ENCODE assay signal across 19 cellular contexts in the genomic region with DNA sequence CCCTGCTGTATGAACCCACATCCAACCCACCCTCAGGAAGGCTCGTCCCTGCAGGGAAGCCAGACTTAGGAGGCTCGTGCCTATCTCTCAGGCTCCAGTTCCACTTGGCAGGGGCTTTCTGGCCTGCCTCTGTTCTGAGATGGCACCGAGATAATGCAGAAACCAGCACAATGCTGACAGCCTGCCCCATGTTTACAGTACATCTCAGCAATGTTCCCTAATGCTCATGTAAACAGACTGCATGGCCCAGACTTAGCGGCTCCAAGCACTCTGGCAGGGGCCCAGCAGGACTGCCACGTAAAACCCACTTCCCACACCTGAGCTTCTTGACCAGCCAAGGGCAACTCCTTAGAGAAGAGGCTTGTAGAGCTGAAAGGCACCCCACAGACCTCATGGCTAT.
A peak's percentile ranks its signal among the peaks of the same experiment; 100 is the strongest.
DNase-seq lines count a peak whose midpoint lies in the region; ATAC-seq and TF ChIP-seq lines count a peak whose summit lies in the region.
"Had no signal": no experiment of that assay in that cellular context is flagged by ENCODE, and none has a peak within 500 bp of the region (broad histone marks: within the 10 kb centered on the region; RNA-seq: fewer than 3 reads in every experiment).

No MANE protein-coding gene starts in this region.

- H3K27me3 ChIP-seq in gastroesophageal sphincter, result no peaks in the 10 kb centered on the region
- H3K27me3 ChIP-seq in right atrium auricular region, result no peaks in the 10 kb centered on the region
- H3K27me3 ChIP-seq: dorsolateral prefrontal cortex had no signal

- WGBS in gastroesophageal sphincter (ENCODE audit: low coverage in 1 of 2), 2 donors, result 0 to 17% methylated on average over 1 to 2 of the region's 5 CpGs

- H3K9me3 ChIP-seq in gastroesophageal sphincter, result no peaks in the 10 kb centered on the region
- no peaks in the 10 kb centered on the region for H3K9me3 ChIP-seq in right atrium auricular region

- CTCF ChIA-PET in MCF 10A (lab: Yijun Ruan, JAX), result interaction anchor here (0.6 to 1.2 kb wide), 2 partner anchors 343 to 385 kb away, joined by 3 read pairs; no protein-coding TSS in a partner anchor

- peak overlapping the region; percentile 57 to 78 (median 73) for H3K27ac ChIP-seq in gastroesophageal sphincter
- H3K27ac ChIP-seq in right atrium auricular region, result no peak overlapping the region
- H3K27ac ChIP-seq: dorsolateral prefrontal cortex had no signal

- BruUV-seq in MCF 10A (replicated peaks; lab: Mats Ljungman, UMichigan), result no TSS peak

- no peak overlapping the region for H3K27ac Mint-ChIP-seq in MCF 10A (ENCODE audit: low read depth, unreplicated experiment)

- no peaks in the 10 kb centered on the region for H3K4me1 Mint-ChIP-seq in MCF 10A (ENCODE audit: insufficient read depth, unreplicated experiment)

- H3K36me3 ChIP-seq in gastroesophageal sphincter (no peaks in the 10 kb centered on the region), right atrium auricular region (no peaks in the 10 kb centered on the region)

- no peak for TF ChIP-seq EP300 in gastroesophageal sphincter (IDR thresholded peaks at IDR 0.05)

- in situ Hi-C loops in T47D (cut with HindIII; ENCODE audit: low pct_unique_long_range_greater_than_20kb, low sequenced_read_pairs), result no loop called here

- no peaks in the 10 kb centered on the region for H3K36me3 Mint-ChIP-seq in MCF 10A (ENCODE audit: insufficient read depth, unreplicated experiment)

- H3K4me3 ChIP-seq in gastroesophageal sphincter (no peak overlapping the region), right atrium auricular region (no peak overlapping the region)
- H3K4me3 ChIP-seq: dorsolateral prefrontal cortex had no signal

- peaks cover 12% of the 10 kb centered on the region for H3K9me3 Mint-ChIP-seq in MCF 10A (ENCODE audit: unreplicated experiment)

- POLR2A ChIA-PET in MCF 10A (lab: Yijun Ruan, JAX), result no interaction called here

- H3K4me3 Mint-ChIP-seq in MCF 10A (ENCODE audit: unreplicated experiment), result no peak overlapping the region

- peak; percentile 93 for ATAC-seq in gastroesophageal sphincter
- no peak for ATAC-seq in GM19328 (IDR thresholded peaks at IDR 0.05; ENCODE audit: unreplicated experiment)
- ATAC-seq: HCT116 had no signal

- no peaks in the 10 kb centered on the region for H3K27me3 Mint-ChIP-seq in MCF 10A (ENCODE audit: insufficient read depth, unreplicated experiment)

- TF ChIP-seq POLR2A in gastroesophageal sphincter (IDR thresholded peaks at IDR 0.05), result no peak

- TF ChIP-seq CTCF in MCF 10A (IDR thresholded peaks at IDR 0.05; ENCODE audit: unreplicated experiment) (no peak), gastroesophageal sphincter (IDR thresholded peaks at IDR 0.05) (no peak), right atrium auricular region (IDR thresholded peaks at IDR 0.05) (no peak)

- H3K4me1 ChIP-seq in gastroesophageal sphincter, result peaks cover 0 to 27% (median 0%) of the 10 kb centered on the region in 3 donors
- H3K4me1 ChIP-seq in right atrium auricular region, result no peaks in the 10 kb centered on the region

- DNase-seq in T47D (ENCODE audit: low read depth in 1 of 2, low spot score in 1 of 2), result peak; percentile 20 to 59
- DNase-seq in MCF 10A (ENCODE audit: unreplicated experiment), result no peak
- peak; percentile 67 for DNase-seq in NCI-H2196 treated with DMSO at 0.1 percent for 48 hours (lab: John Stamatoyannopoulos, UW; ENCODE audit: unreplicated experiment)
- DNase-seq in cortex of kidney (lab: John Stamatoyannopoulos, UW), result no peak
- no peak for DNase-seq in right atrium auricular region (ENCODE audit: low spot score)
- no peak for DNase-seq in HuH-7.5 (ENCODE audit: low spot score)
- DNase-seq: ACHN; activated CD4-positive, alpha-beta T cell treated with anti-CD3 and anti-CD28 coated beads for 48 hours; activated naive CD4-positive, alpha-beta T cell treated with anti-CD3 and anti-CD28 coated beads, Interleukin-2, amount 50 U/mL, for 16 hours; activated T-cell treated with anti-CD3 and anti-CD28 coated beads for 4 hours; dorsolateral prefrontal cortex; IMR-90; NCI-H1048; OCI-M1; stimulated activated CD8-positive, alpha-beta memory T cell treated with anti-CD3 and anti-CD28 coated beads, Interleukin-4, amount 100 ng/mL, for 48 hours; T1000 had no signal

- intact Hi-C loops in MCF 10A (cut with micrococcal nuclease), result no loop called here

Comparison
In these comparisons a context has a peak if more than half of its experiments do, and no peak if none do; other contexts are left out.
1. DNase-seq: peak in T47D (2 of 2) and NCI-H2196 treated with DMSO at 0.1 percent for 48 hours (single experiment); none in MCF 10A (single experiment), cortex of kidney (single experiment), right atrium auricular region (single experiment) and HuH-7.5 (single experiment).
2. H3K27ac ChIP-seq: peak in gastroesophageal sphincter (4 of 4); none in right atrium auricular region (0 of 2).